In genomic region chr20:18737140-18737539, GRCh38 we compare ENCODE assay signal across 18 cellular contexts.
"Had no signal": no experiment of that assay in that cellular context is flagged by ENCODE, and none has a peak within 500 bp of the region (broad histone marks: within the 10 kb centered on the region; RNA-seq: fewer than 3 reads in every experiment).

No MANE protein-coding gene starts in this region.

- ATAC-seq: activated T-cell treated with anti-CD3 and anti-CD28 coated beads, Interleukin-2, amount 50 U/mL, for 4 hours; left lung; naive thymus-derived CD8-positive, alpha-beta T cell had no signal

- H3K36me3 ChIP-seq: ascending aorta, breast epithelium, left lung, right atrium auricular region, stomach, WERI-Rb-1 had no signal

- H3K27me3 ChIP-seq: ascending aorta, breast epithelium, hepatocyte, left lung, right atrium auricular region, stomach, testis had no signal

- H3K27ac Mint-ChIP-seq: activated CD4-positive, alpha-beta memory T cell treated with anti-CD3 and anti-CD28 coated beads for 36 hours; memory B cell; progenitor cell of endocrine pancreas; T-helper 1 cell treated with Interleukin-12 subunit alpha and Interleukin-12 subunit beta and Interleukin-4 antibody, amounts not matched to agents 30 μg/mL and 1 μg/mL, for 36 hours had no signal

- H3K9me3 Mint-ChIP-seq: activated CD4-positive, alpha-beta memory T cell treated with anti-CD3 and anti-CD28 coated beads for 36 hours; activated T-cell treated with anti-CD3 and anti-CD28 coated beads, Interleukin-2, amount 50 U/mL, for 4 hours; memory B cell; naive thymus-derived CD8-positive, alpha-beta T cell; T-helper 1 cell treated with Interleukin-12 subunit alpha and Interleukin-12 subunit beta and Interleukin-4 antibody, amounts not matched to agents 30 μg/mL and 1 μg/mL, for 36 hours had no signal

- H3K9me3 ChIP-seq: ascending aorta, breast epithelium, left lung, right atrium auricular region, stomach, testis had no signal

- DNase-seq: activated CD4-positive, alpha-beta memory T cell treated with anti-CD3 and anti-CD28 coated beads for 36 hours; activated gamma-delta T cell treated with Interleukin-2 at 50 U/mL for 16 hours; activated T-cell treated with anti-CD3 and anti-CD28 coated beads, Interleukin-2, amount 50 U/mL, for 4 hours; erythroblast; left lung; naive thymus-derived CD8-positive, alpha-beta T cell; nucleus accumbens; small intestine; stomach; testis; WERI-Rb-1 had no signal

- H3K4me3 ChIP-seq: ascending aorta, breast epithelium, hepatocyte, left lung, right atrium auricular region, stomach, testis had no signal

- H3K27me3 Mint-ChIP-seq: activated CD4-positive, alpha-beta memory T cell treated with anti-CD3 and anti-CD28 coated beads for 36 hours; memory B cell; naive thymus-derived CD8-positive, alpha-beta T cell; progenitor cell of endocrine pancreas had no signal

- H3K27ac ChIP-seq: ascending aorta, hepatocyte, left lung, right atrium auricular region, testis, WERI-Rb-1 had no signal

- H3K4me3 Mint-ChIP-seq: activated CD4-positive, alpha-beta memory T cell treated with anti-CD3 and anti-CD28 coated beads for 36 hours; activated T-cell treated with anti-CD3 and anti-CD28 coated beads, Interleukin-2, amount 50 U/mL, for 4 hours; memory B cell; naive thymus-derived CD8-positive, alpha-beta T cell; T-helper 1 cell treated with Interleukin-12 subunit alpha and Interleukin-12 subunit beta and Interleukin-4 antibody, amounts not matched to agents 30 μg/mL and 1 μg/mL, for 36 hours had no signal

- H3K4me1 ChIP-seq: breast epithelium, left lung had no signal
